1 cellular context compared by ENCODE assay signal in the genomic region with DNA sequence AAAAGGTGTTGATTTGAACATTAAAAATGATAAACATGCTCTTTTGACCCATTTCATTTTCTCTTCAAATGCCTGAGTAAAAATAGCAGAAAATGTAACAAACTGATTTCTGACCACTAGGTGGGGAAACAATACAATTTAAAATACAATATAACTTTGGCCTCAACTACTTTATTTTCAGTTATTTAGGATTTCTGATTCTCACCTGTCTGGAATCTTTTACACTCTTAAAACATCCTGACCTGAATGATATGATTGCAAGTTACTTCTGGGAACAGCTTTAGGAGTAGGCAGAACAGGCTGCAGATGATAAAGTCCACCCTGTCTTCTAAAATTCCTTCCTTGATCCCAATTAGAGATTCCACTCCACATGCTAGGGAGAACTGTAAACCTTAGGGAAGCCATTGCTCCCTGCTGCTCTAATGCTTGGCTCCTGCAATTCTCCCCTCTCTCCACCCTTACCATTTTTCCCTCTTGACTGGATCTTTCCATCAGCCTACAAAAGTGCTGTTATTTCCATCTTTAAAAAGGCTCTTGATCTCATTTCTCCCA.
A peak's percentile ranks its signal among the peaks of the same experiment; 100 is the strongest.
TF ChIP-seq lines count a peak whose summit lies in the region.

No MANE protein-coding gene starts in this region.

TF ChIP-seq in H1, 55 proteins besides CTCF, POLR2A, EP300 and RAD21:
- peak; percentile 45; the same call in 1 of the 2 replicates for TF ChIP-seq YY1 (IDR thresholded peaks at IDR 0.05; ENCODE audit: low read depth, low read length)
- TF ChIP-seq BRCA1 (IDR thresholded peaks at IDR 0.05; ENCODE audit: low read depth, low read length) = no peak
